Comparison of ENCODE assay signal across 20 cellular contexts in the genomic region with DNA sequence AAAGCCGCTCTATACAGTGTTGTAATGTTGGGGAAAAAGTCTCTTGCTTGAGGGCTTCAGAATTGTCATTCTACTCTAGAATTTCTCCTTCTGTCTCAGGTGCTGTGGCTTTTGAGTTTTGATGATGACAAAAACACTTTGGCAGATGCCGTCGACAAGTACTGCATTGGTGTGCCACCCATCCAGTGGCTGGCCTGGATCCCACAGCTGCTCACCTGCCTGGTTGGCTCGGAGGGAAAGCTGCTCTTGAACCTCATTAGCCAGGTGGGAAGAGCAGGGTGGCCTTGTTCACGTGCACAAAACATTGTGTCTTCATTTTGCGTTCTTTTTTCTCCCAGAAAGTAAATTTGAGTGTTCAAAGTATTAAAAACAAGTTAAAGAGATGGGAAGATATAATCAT.
"Had no signal": no experiment of that assay in that cellular context is flagged by ENCODE, and none has a peak within 500 bp of the region (broad histone marks: within the 10 kb centered on the region; RNA-seq: fewer than 3 reads in every experiment).

No MANE protein-coding gene starts in this region.

- ATAC-seq: esophagus mucosa, gastroesophageal sphincter, heart right ventricle, left ventricle myocardium superior, psoas muscle, right cardiac atrium, WTC11 had no signal

- H3K27ac ChIP-seq: gastroesophageal sphincter, heart right ventricle, psoas muscle had no signal

- H3K27me3 ChIP-seq: gastroesophageal sphincter, heart right ventricle had no signal

- H3K27me3 Mint-ChIP-seq: activated CD4-positive, alpha-beta memory T cell treated with anti-CD3 and anti-CD28 coated beads, Interleukin-2, amount 10 ng/mL, durations not matched to agents 7 days and 5 days; activated naive CD4-positive, alpha-beta T cell treated with anti-CD3 and anti-CD28 coated beads, Interleukin-2, amount 10 ng/mL, durations not matched to agents 7 days and 5 days; activated T-cell treated with anti-CD3 and anti-CD28 coated beads, Interleukin-2, amount 50 U/mL, for 24 hours; dendritic cell treated with granulocyte-macrophage colony-stimulating factor and Interleukin-4, amounts not matched to agents 40 ng/mL and 50 ng/mL, for 4 days; stimulated activated naive CD8-positive, alpha-beta T cell treated with anti-CD3 and anti-CD28 coated beads, Interleukin-15, amount 100 ng/mL, for 72 hours had no signal

- H3K4me1 Mint-ChIP-seq: neural crest cell, WTC11 had no signal

- H3K27ac Mint-ChIP-seq: activated CD4-positive, alpha-beta memory T cell treated with anti-CD3 and anti-CD28 coated beads, Interleukin-2, amount 10 ng/mL, durations not matched to agents 7 days and 5 days; activated T-helper 2 cell treated with anti-CD3 and anti-CD28 coated beads, Interferon-gamma antibody, Interleukin-2, Interleukin-4, amounts not matched to agents 10 μg/mL and 5 μg/mL and 100 μg/mL, durations not matched to agents 14 hours and 24 hours and 36 hours; dendritic cell treated with granulocyte-macrophage colony-stimulating factor and Interleukin-4, amounts not matched to agents 40 ng/mL and 50 ng/mL, for 4 days; T-helper 2 cell treated with Interferon-gamma antibody and Interleukin-4, amounts not matched to agents 5 μg/mL and 100 μg/mL, for 36 hours; WTC11 had no signal

- DNase-seq: activated CD4-positive, alpha-beta memory T cell treated with anti-CD3 and anti-CD28 coated beads, Interleukin-2, amount 10 ng/mL, durations not matched to agents 7 days and 5 days; activated CD4-positive, alpha-beta T cell treated with anti-CD3 and anti-CD28 coated beads for 4 hours; activated naive CD4-positive, alpha-beta T cell treated with anti-CD3 and anti-CD28 coated beads, Interleukin-2, amount 10 ng/mL, durations not matched to agents 7 days and 5 days; activated T-cell treated with anti-CD3 and anti-CD28 coated beads, Interleukin-2, amount 50 U/mL, for 24 hours; effector CD8-positive, alpha-beta T cell; heart right ventricle; left ventricle myocardium superior; psoas muscle; right cardiac atrium; small intestine; stimulated activated CD4-positive, alpha-beta T cell treated with anti-CD3 and anti-CD28 coated beads, Interleukin-4, amount 100 ng/mL, for 1 hour; stimulated activated naive CD8-positive, alpha-beta T cell treated with anti-CD3 and anti-CD28 coated beads, Interleukin-15, amount 100 ng/mL, for 72 hours; trophoblast cell had no signal

- H3K4me3 Mint-ChIP-seq: activated CD4-positive, alpha-beta memory T cell treated with anti-CD3 and anti-CD28 coated beads, Interleukin-2, amount 10 ng/mL, durations not matched to agents 7 days and 5 days; activated naive CD4-positive, alpha-beta T cell treated with anti-CD3 and anti-CD28 coated beads, Interleukin-2, amount 10 ng/mL, durations not matched to agents 7 days and 5 days; activated T-cell treated with anti-CD3 and anti-CD28 coated beads, Interleukin-2, amount 50 U/mL, for 24 hours; dendritic cell treated with granulocyte-macrophage colony-stimulating factor and Interleukin-4, amounts not matched to agents 40 ng/mL and 50 ng/mL, for 4 days; neural crest cell; stimulated activated naive CD8-positive, alpha-beta T cell treated with anti-CD3 and anti-CD28 coated beads, Interleukin-15, amount 100 ng/mL, for 72 hours; T-helper 2 cell treated with Interferon-gamma antibody and Interleukin-4, amounts not matched to agents 5 μg/mL and 100 μg/mL, for 36 hours; WTC11 had no signal

- H3K4me3 ChIP-seq: gastroesophageal sphincter, heart right ventricle, psoas muscle had no signal

- H3K9me3 ChIP-seq: gastroesophageal sphincter, psoas muscle had no signal

- H3K4me1 ChIP-seq: gastroesophageal sphincter, heart right ventricle, psoas muscle had no signal
